Comparison of ENCODE assay signal across 11 cellular contexts in the genomic region with DNA sequence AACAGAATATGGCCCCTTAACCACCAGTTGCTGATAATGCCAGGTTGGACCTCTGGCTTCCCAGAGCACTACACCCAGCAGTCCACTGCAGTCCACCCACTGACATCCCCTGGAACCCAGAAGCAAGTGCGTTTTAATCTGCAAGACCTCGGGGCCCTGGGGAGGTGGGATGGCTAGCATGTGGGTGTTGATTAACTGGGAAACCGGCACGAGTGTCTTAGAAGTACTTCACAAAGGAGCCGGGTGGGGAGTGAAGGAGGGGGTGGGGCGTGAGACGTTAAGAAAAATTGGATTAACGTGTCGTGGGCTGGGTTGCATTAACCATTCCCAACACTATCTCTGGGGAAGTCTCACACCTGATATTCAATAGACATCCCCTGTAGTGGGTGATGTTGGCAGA. TPM values are rescaled to one million over a fixed set of nuclear protein-coding genes. Genes with fewer than 3 reads are reported as not detected.
DNase-seq lines count a peak whose midpoint lies in the region; ATAC-seq and TF ChIP-seq lines count a peak whose summit lies in the region.
"Had no signal": no experiment of that assay in that cellular context is flagged by ENCODE, and none has a peak within 500 bp of the region (broad histone marks: within the 10 kb centered on the region; RNA-seq: fewer than 3 reads in every experiment).

No MANE protein-coding gene starts in this region.

- POLR2A ChIA-PET in activated CD4-positive, alpha-beta T cell treated with anti-CD3 and anti-CD28 coated beads for 36 hours (lab: Charles Lee): no interaction called here
- POLR2A ChIA-PET in activated B cell treated with CpG ODN at 0.5 μM for 24 hours (lab: Charles Lee): interaction anchor here (0.6 to 1.3 kb wide), 2 partner anchors 10 to 187 kb away, joined by 3 to 4 read pairs; no protein-coding TSS in a partner anchor

- CTCF ChIA-PET in activated CD4-positive, alpha-beta T cell treated with anti-CD3 and anti-CD28 coated beads for 36 hours (lab: Charles Lee): interaction anchor here (0.5 to 0.7 kb wide), 4 partner anchors 8 to 138 kb away, joined by 3 to 5 read pairs (median 4); partner anchors contain the start of gene DPH1
- CTCF ChIA-PET in activated B cell treated with CpG ODN at 0.5 μM for 24 hours (lab: Charles Lee): interaction anchor here (2.0 kb wide), 1 partner anchor 196 kb away, joined by 6 read pairs; no protein-coding TSS in a partner anchor

- intact Hi-C loops in activated CD4-positive, alpha-beta T cell treated with anti-CD3 and anti-CD28 coated beads for 36 hours (cut with DNase I, micrococcal nuclease): loop anchor here (1.0 to 5.0 kb wide), 2 partner anchors 343 to 353 kb away; partner anchors contain the start of gene MNT (in 1 of the 2)
- intact Hi-C loops in activated B cell treated with CpG ODN at 0.5 μM for 24 hours (cut with micrococcal nuclease): loop anchor here (1.0 kb wide), 1 partner anchor 19 kb away; the partner anchor contains the start of gene DPH1

- H3K4me3 ChIP-seq in fibroblast of villous mesenchyme (ENCODE audit: low read depth, low read length): peak overlapping the region; percentile 68

- H3K9me3 Mint-ChIP-seq in activated CD4-positive, alpha-beta T cell treated with anti-CD3 and anti-CD28 coated beads for 36 hours (ENCODE audit: low read depth): no peaks in the 10 kb centered on the region
- no peaks in the 10 kb centered on the region for H3K9me3 Mint-ChIP-seq in activated B cell treated with CpG ODN at 0.5 μM for 24 hours
- H3K9me3 Mint-ChIP-seq in stimulated activated naive CD8-positive, alpha-beta T cell treated with anti-CD3 and anti-CD28 coated beads, Interleukin-15, amount 100 ng/mL, for 72 hours: no peaks in the 10 kb centered on the region

- H3K4me1 Mint-ChIP-seq in activated CD4-positive, alpha-beta T cell treated with anti-CD3 and anti-CD28 coated beads for 36 hours: peaks cover 27% of the 10 kb centered on the region
- peaks cover 24% of the 10 kb centered on the region for H3K4me1 Mint-ChIP-seq in activated B cell treated with CpG ODN at 0.5 μM for 24 hours
- peaks cover 47% of the 10 kb centered on the region for H3K4me1 Mint-ChIP-seq in stimulated activated naive CD8-positive, alpha-beta T cell treated with anti-CD3 and anti-CD28 coated beads, Interleukin-15, amount 100 ng/mL, for 72 hours

- H3K27ac Mint-ChIP-seq in activated CD4-positive, alpha-beta T cell treated with anti-CD3 and anti-CD28 coated beads for 36 hours: no peak overlapping the region
- H3K27ac Mint-ChIP-seq in activated B cell treated with CpG ODN at 0.5 μM for 24 hours: no peak overlapping the region
- H3K27ac Mint-ChIP-seq in stimulated activated naive CD8-positive, alpha-beta T cell treated with anti-CD3 and anti-CD28 coated beads, Interleukin-15, amount 100 ng/mL, for 72 hours: peak overlapping the region; percentile 54 to 72

- TF ChIP-seq CTCF in activated B cell treated with CpG ODN at 0.5 μM for 24 hours (IDR thresholded peaks at IDR 0.05) (no peak), fibroblast of villous mesenchyme (IDR thresholded peaks at IDR 0.05; ENCODE audit: insufficient read depth, low read depth, low read length) (no peak)

- peaks cover 7% of the 10 kb centered on the region for H3K36me3 Mint-ChIP-seq in activated CD4-positive, alpha-beta T cell treated with anti-CD3 and anti-CD28 coated beads for 36 hours (ENCODE audit: low read depth)
- peaks cover 7% of the 10 kb centered on the region for H3K36me3 Mint-ChIP-seq in activated B cell treated with CpG ODN at 0.5 μM for 24 hours (ENCODE audit: low read depth)

- peak overlapping the region; percentile 72 for H3K4me3 Mint-ChIP-seq in activated CD4-positive, alpha-beta T cell treated with anti-CD3 and anti-CD28 coated beads for 36 hours
- H3K4me3 Mint-ChIP-seq in activated B cell treated with CpG ODN at 0.5 μM for 24 hours: peak overlapping the region; percentile 72
- peak overlapping the region; percentile 70 to 75 for H3K4me3 Mint-ChIP-seq in stimulated activated naive CD8-positive, alpha-beta T cell treated with anti-CD3 and anti-CD28 coated beads, Interleukin-15, amount 100 ng/mL, for 72 hours

- DNase-seq in activated CD4-positive, alpha-beta T cell treated with anti-CD3 and anti-CD28 coated beads for 36 hours: no peak
- DNase-seq in activated CD4-positive, alpha-beta T cell treated with anti-CD3 and anti-CD28 coated beads, Interleukin-2, amount 50 U/mL, for 1 hour: no peak
- no peak for DNase-seq in activated B cell treated with CpG ODN at 0.5 μM for 24 hours
- DNase-seq in fibroblast of villous mesenchyme (ENCODE audit: low read depth): no peak
- no peak for DNase-seq in stimulated activated naive CD8-positive, alpha-beta T cell treated with anti-CD3 and anti-CD28 coated beads, Interleukin-15, amount 100 ng/mL, for 72 hours
- DNase-seq in NCI-H2196 (lab: John Stamatoyannopoulos, UW; ENCODE audit: unreplicated experiment): no peak
- DNase-seq: amniotic stem cell, hippocampal formation, NCI-H1048 had no signal

- H3K27me3 Mint-ChIP-seq in activated CD4-positive, alpha-beta T cell treated with anti-CD3 and anti-CD28 coated beads for 36 hours: peaks cover 11% of the 10 kb centered on the region
- H3K27me3 Mint-ChIP-seq in activated B cell treated with CpG ODN at 0.5 μM for 24 hours: peaks cover 15% of the 10 kb centered on the region
- H3K27me3 Mint-ChIP-seq in stimulated activated naive CD8-positive, alpha-beta T cell treated with anti-CD3 and anti-CD28 coated beads, Interleukin-15, amount 100 ng/mL, for 72 hours: peaks cover 25% of the 10 kb centered on the region

- no peak for ATAC-seq in activated CD4-positive, alpha-beta T cell treated with anti-CD3 and anti-CD28 coated beads for 36 hours
- ATAC-seq in activated B cell treated with CpG ODN at 0.5 μM for 24 hours (ENCODE audit: low read depth) (no peak), HG03354 (IDR thresholded peaks at IDR 0.05; ENCODE audit: poor library complexity, severe bottlenecking, unreplicated experiment) (no peak), GM19324 (IDR thresholded peaks at IDR 0.05; ENCODE audit: low FRiP score, unreplicated experiment) (no peak)
- no peak for ATAC-seq in stimulated activated naive CD8-positive, alpha-beta T cell treated with anti-CD3 and anti-CD28 coated beads, Interleukin-15, amount 100 ng/mL, for 72 hours

RNA-seq across cellular contexts. Expression of gene HIC1, which starts 6.1 kb away (rescaled TPM):
- total RNA-seq in activated CD4-positive, alpha-beta T cell treated with anti-CD3 and anti-CD28 coated beads for 36 hours: 10 to 100 TPM; 13.6 to 16.5 TPM
- 8.3 and 9.3 TPM in 2 replicates for total RNA-seq in activated B cell treated with CpG ODN at 0.5 μM for 24 hours
- total RNA-seq in fibroblast of villous mesenchyme: 81.6 and 102 TPM in 2 replicates

RNA-seq across cellular contexts. Expression of gene OVCA2, which starts 7.0 kb away (rescaled TPM):
- total RNA-seq in activated CD4-positive, alpha-beta T cell treated with anti-CD3 and anti-CD28 coated beads for 36 hours: 10 to 100 TPM; 31.4 to 38.6 TPM
- total RNA-seq in activated B cell treated with CpG ODN at 0.5 μM for 24 hours (29.4 and 31.2 TPM in 2 replicates), fibroblast of villous mesenchyme (48.4 and 61.8 TPM in 2 replicates)

RNA-seq across cellular contexts. Expression of gene DPH1, which starts 18.9 kb away (rescaled TPM):
- total RNA-seq in activated CD4-positive, alpha-beta T cell treated with anti-CD3 and anti-CD28 coated beads for 36 hours: 10 to 100 TPM; 29.1 to 37.0 TPM
- 49.3 and 63.4 TPM in 2 replicates for total RNA-seq in activated B cell treated with CpG ODN at 0.5 μM for 24 hours
- total RNA-seq in fibroblast of villous mesenchyme: 45.1 and 58.7 TPM in 2 replicates

RNA-seq across cellular contexts. Expression of gene RTN4RL1, which starts 23.7 kb away (rescaled TPM):
- total RNA-seq in activated CD4-positive, alpha-beta T cell treated with anti-CD3 and anti-CD28 coated beads for 36 hours: under 1 TPM; 0.11 to 0.18 TPM
- not detected in 2 replicates for total RNA-seq in activated B cell treated with CpG ODN at 0.5 μM for 24 hours
- total RNA-seq in fibroblast of villous mesenchyme: 0.43 TPM in 1 of 2 replicates, not detected in the other

Comparison
In these comparisons a context has a peak if more than half of its experiments do, and no peak if none do; other contexts are left out.
1. H3K27ac Mint-ChIP-seq: peak in stimulated activated naive CD8-positive, alpha-beta T cell treated with anti-CD3 and anti-CD28 coated beads, Interleukin-15, amount 100 ng/mL, for 72 hours (2 of 2); none in activated CD4-positive, alpha-beta T cell treated with anti-CD3 and anti-CD28 coated beads for 36 hours (single experiment) and activated B cell treated with CpG ODN at 0.5 μM for 24 hours (single experiment).
2. Peak in every context shown above with its lines, with median percentiles within 50 percentile points of each other: H3K4me3 Mint-ChIP-seq.